In the genomic region with DNA sequence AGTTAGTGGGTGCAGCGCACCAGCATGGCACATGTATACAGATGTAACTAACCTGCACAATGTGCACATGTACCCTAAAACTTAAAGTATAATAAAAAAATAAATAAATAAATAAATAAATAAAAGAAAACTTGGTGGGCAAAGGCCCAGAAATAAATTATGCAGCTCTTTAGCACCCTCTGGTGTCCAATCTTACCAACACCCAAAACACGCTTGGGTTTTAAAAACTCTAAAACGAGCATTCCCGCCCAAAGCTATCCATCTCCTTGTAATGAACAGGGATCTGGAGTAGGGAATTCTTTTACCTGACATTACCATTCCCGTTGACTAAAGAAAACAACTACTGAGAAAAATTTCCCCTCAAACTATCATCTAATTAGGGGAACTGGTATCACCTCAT, we compare ENCODE assay signal across 10 cellular contexts.
DNase-seq lines count a peak whose midpoint lies in the region; ATAC-seq, FAIRE-seq and TF ChIP-seq lines count a peak whose summit lies in the region.
"Had no signal": no experiment of that assay in that cellular context is flagged by ENCODE, and none has a peak within 500 bp of the region (broad histone marks: within the 10 kb centered on the region; RNA-seq: fewer than 3 reads in every experiment).

No MANE protein-coding gene starts in this region.

- ATAC-seq in GM12878 (no peak), lower lobe of right lung (no peak), HG02884 (IDR thresholded peaks at IDR 0.05; ENCODE audit: unreplicated experiment) (no peak), GM21529 (IDR thresholded peaks at IDR 0.05; ENCODE audit: unreplicated experiment) (no peak)

- H3K27ac ChIP-seq in GM12878 (ENCODE audit: control insufficient read depth, insufficient read depth) (no peak overlapping the region), lower lobe of right lung (no peak overlapping the region)
- H3K27ac ChIP-seq: SK-N-MC had no signal

- no peak overlapping the region for H2AFZ ChIP-seq in GM12878 (ENCODE audit: control insufficient read depth, low read depth, low read length)

- CTCF ChIA-PET in GM12878 (lab: Yijun Ruan, JAX) = interaction anchor here (0.9 to 1.0 kb wide), 2 partner anchors 10 to 71 kb away, joined by 3 read pairs; no protein-coding TSS in a partner anchor

- no peaks in the 10 kb centered on the region for H3K79me2 ChIP-seq in GM12878 (ENCODE audit: control insufficient read depth, insufficient read depth, low read length)

- H3K9me3 ChIP-seq in GM12878 (replicated peaks; ENCODE audit: control insufficient read depth, insufficient read depth, low read length) (no peaks in the 10 kb centered on the region), lower lobe of right lung (no peaks in the 10 kb centered on the region)
- H3K9me3 ChIP-seq: HAP-1 had no signal

- H3K27me3 ChIP-seq in GM12878 (replicated peaks in 1 of 2; ENCODE audit: control insufficient read depth in 2 of 2, insufficient read depth in 2 of 2, low read length in 1 of 2) (no peaks in the 10 kb centered on the region), lower lobe of right lung (ENCODE audit: low read depth) (no peaks in the 10 kb centered on the region)

- no TSS peak for BruUV-seq in GM12878 (replicated peaks; lab: Mats Ljungman, UMichigan)

- H3K4me3 ChIP-seq in GM12878 (no peak overlapping the region), lower lobe of right lung (no peak overlapping the region)
- H3K4me3 ChIP-seq: HAP-1, SK-N-MC had no signal

- POLR2A ChIA-PET in GM12878 (lab: Charles Lee) = no interaction called here

- RAD21 ChIA-PET in GM12878 (lab: Charles Lee; ENCODE audit: unreplicated experiment) = no interaction called here

- H4K20me1 ChIP-seq in GM12878 (ENCODE audit: control insufficient read depth, insufficient read depth) = no peaks in the 10 kb centered on the region

- TF ChIP-seq EP300 in GM12878 (IDR thresholded peaks at IDR 0.05; ENCODE audit: borderline replicate concordance in 1 of 2, control insufficient read depth in 1 of 2, low read depth in 2 of 2, low read length in 2 of 2) = no peak

- intact Hi-C loops in GM12878 (cut with micrococcal nuclease; ENCODE audit: unreplicated experiment) = no loop called here
- intact Hi-C loops in lower lobe of right lung (cut with DNase I) = no loop called here

- no peak for TF ChIP-seq POLR2A in GM12878 (IDR thresholded peaks at IDR 0.05; ENCODE audit: low read depth, low read length)

- peak; percentile 16 for DNase-seq in DMS114 treated with DMSO at 0.1 percent for 48 hours (lab: John Stamatoyannopoulos, UW; ENCODE audit: unreplicated experiment)
- DNase-seq in HuH-7 (ENCODE audit: low spot score) = peak; percentile 4
- no peak for DNase-seq in GM12878 (ENCODE audit: low read depth, low spot score)
- no peak for DNase-seq in lower lobe of right lung
- DNase-seq in activated effector memory CD4-positive, alpha-beta T cell treated with Interleukin-2 at 50 U/mL for 16 hours = no peak
- no peak for DNase-seq in activated naive CD4-positive, alpha-beta T cell treated with anti-CD3 and anti-CD28 coated beads, Interleukin-2, amount 50 U/mL, for 16 hours

- no peak overlapping the region for H3K4me2 ChIP-seq in GM12878 (ENCODE audit: control insufficient read depth, insufficient read depth)

- WGBS in GM12878 (ENCODE audit: insufficient coverage, insufficient replicate concordance, low lambda C conversion rate, missing lambda C conversion rate) = 56% methylated on average over 5 of the region's 5 CpGs

- H3K36me3 ChIP-seq in GM12878 (ENCODE audit: control insufficient read depth in 2 of 2, insufficient read depth in 2 of 2, low read length in 1 of 2) (no peaks in the 10 kb centered on the region), lower lobe of right lung (no peaks in the 10 kb centered on the region)
- H3K36me3 ChIP-seq: HAP-1 had no signal

- H3K4me1 ChIP-seq in GM12878 (ENCODE audit: control insufficient read depth, insufficient read depth, low read length) = no peaks in the 10 kb centered on the region
- no peaks in the 10 kb centered on the region for H3K4me1 ChIP-seq in lower lobe of right lung

- TF ChIP-seq CTCF in GM12878 (IDR thresholded peaks at IDR 0.05 in 2 of 3, conservative IDR thresholded peaks at IDR 0.05 in 1 of 3; ENCODE audit: control insufficient read depth in 2 of 3, extremely low read depth in 1 of 3, insufficient read depth in 1 of 3, low read depth in 3 of 3, low read length in 3 of 3) (peak in 2 of 3 experiments; percentile 32 to 38; a peak in 4 of 6 replicates), lower lobe of right lung (IDR thresholded peaks at IDR 0.05) (peak; percentile 40)

- SMC1A ChIA-PET in GM12878 (lab: Charles Lee; ENCODE audit: uncharacterized antibody, unreplicated experiment) = no interaction called here

- no peak for FAIRE-seq in GM12878 (lab: Jason Lieb, UNC)

- in situ Hi-C loops in GM12878 (cut with MboI) = no loop called here

- TF ChIP-seq RAD21 in GM12878 (IDR thresholded peaks at IDR 0.05; ENCODE audit: insufficient read depth, low read depth, low read length) = peak; percentile 73

- no peak overlapping the region for H3K9ac ChIP-seq in GM12878 (ENCODE audit: control insufficient read depth, insufficient read depth, low read length)

TF ChIP-seq in GM12878, 131 proteins besides CTCF, POLR2A, EP300 and RAD21:
- no peak for TF ChIP-seq NR2F1 (conservative IDR thresholded peaks at IDR 0.05)
- TF ChIP-seq SMC3 (IDR thresholded peaks at IDR 0.05; ENCODE audit: borderline replicate concordance, low read length) = peak; percentile 42; the same call in 1 of the 2 replicates

Comparison
In these comparisons a context has a peak if more than half of its experiments do, and no peak if none do; other contexts are left out.
1. DNase-seq: peak in DMS114 treated with DMSO at 0.1 percent for 48 hours (single experiment) and HuH-7 (single experiment); none in GM12878 (single experiment), lower lobe of right lung (single experiment), activated effector memory CD4-positive, alpha-beta T cell treated with Interleukin-2 at 50 U/mL for 16 hours (single experiment) and activated naive CD4-positive, alpha-beta T cell treated with anti-CD3 and anti-CD28 coated beads, Interleukin-2, amount 50 U/mL, for 16 hours (single experiment).